In the genomic region with DNA sequence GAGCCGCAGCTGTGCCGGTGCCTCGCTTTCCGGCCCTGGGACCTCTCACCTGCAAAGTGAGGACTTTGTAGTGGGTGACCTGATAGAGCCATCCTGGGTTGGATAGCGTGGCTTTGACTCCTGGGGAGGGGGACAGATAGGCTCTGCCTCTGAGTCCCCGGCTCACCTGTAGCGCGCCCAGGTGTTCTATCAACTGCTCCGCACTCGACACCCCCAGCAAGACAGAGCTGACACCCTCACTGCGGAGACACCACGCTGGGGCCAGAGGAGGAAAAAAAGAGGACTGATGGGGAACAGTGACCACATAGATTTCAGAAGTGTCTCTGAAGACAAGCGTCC, we compare ENCODE assay signal across 8 cellular contexts. TPM values are rescaled to one million over a fixed set of nuclear protein-coding genes. Genes with fewer than 3 reads are reported as not detected.
DNase-seq lines count a peak whose midpoint lies in the region; ATAC-seq and TF ChIP-seq lines count a peak whose summit lies in the region.

No MANE protein-coding gene starts in this region.

- H3K36me3 Mint-ChIP-seq in GM23338 (ENCODE audit: low read depth) (no peaks in the 10 kb centered on the region), endothelial cell (ENCODE audit: low read depth, unreplicated experiment) (peaks cover 13% of the 10 kb centered on the region)
- no peaks in the 10 kb centered on the region for H3K36me3 Mint-ChIP-seq in activated naive CD8-positive, alpha-beta T cell

- H3K4me3 ChIP-seq in GM23338 (peak overlapping the region; percentile 53), iPS-11a (ENCODE audit: low read depth, low read length) (peak overlapping the region; percentile 22), skin epidermis (peak overlapping the region; percentile 25 to 49 (median 33))

- H3K27ac ChIP-seq in GM23338 (ENCODE audit: low read depth) (no peak overlapping the region), skin epidermis (peak overlapping the region in 18 of 21 experiments; percentile 18 to 88 (median 76))

- H3K4me2 ChIP-seq in GM23338, result peak overlapping the region; percentile 90

- DNase-seq in GM23338 (ENCODE audit: low spot score) (no peak), endothelial cell (ENCODE audit: low spot score) (no peak), globus pallidus (ENCODE audit: low spot score) (no peak), dedifferentiated amniotic fluid mesenchymal stem cell (ENCODE audit: extremely low spot score) (no peak)

- H3K4me1 Mint-ChIP-seq in GM23338, result peaks cover 11% of the 10 kb centered on the region
- peaks cover 23% of the 10 kb centered on the region for H3K4me1 Mint-ChIP-seq in activated naive CD8-positive, alpha-beta T cell (ENCODE audit: low read depth)
- peaks cover 35% of the 10 kb centered on the region for H3K4me1 Mint-ChIP-seq in endothelial cell (ENCODE audit: unreplicated experiment)

- no peaks in the 10 kb centered on the region; the same call in 1 of the 2 replicates for H4K20me1 ChIP-seq in GM23338 (replicated peaks; ENCODE audit: insufficient read depth)

- TF ChIP-seq CTCF in GM23338 (conservative IDR thresholded peaks at IDR 0.05; ENCODE audit: low read depth in 2 of 2) (no peak), endothelial cell (IDR thresholded peaks at IDR 0.05; ENCODE audit: unreplicated experiment) (no peak)

- H3K4me3 Mint-ChIP-seq in GM23338 (peak overlapping the region; percentile 65), endothelial cell (ENCODE audit: unreplicated experiment) (no peak overlapping the region)
- peak overlapping the region; percentile 78 for H3K4me3 Mint-ChIP-seq in activated naive CD8-positive, alpha-beta T cell

- no peak overlapping the region for H3K27ac Mint-ChIP-seq in GM23338
- peak overlapping the region; percentile 89 for H3K27ac Mint-ChIP-seq in activated naive CD8-positive, alpha-beta T cell
- no peak overlapping the region for H3K27ac Mint-ChIP-seq in endothelial cell (ENCODE audit: unreplicated experiment)

- no peaks in the 10 kb centered on the region for H3K79me2 ChIP-seq in GM23338 (replicated peaks; ENCODE audit: insufficient read depth)

- peaks cover 6% of the 10 kb centered on the region for H3K4me1 ChIP-seq in GM23338 (ENCODE audit: insufficient read depth)

- H3K9me3 Mint-ChIP-seq in GM23338 (peaks cover 2% of the 10 kb centered on the region; the same call in 2 of the 3 replicates), endothelial cell (ENCODE audit: unreplicated experiment) (no peaks in the 10 kb centered on the region)
- no peaks in the 10 kb centered on the region for H3K9me3 Mint-ChIP-seq in activated naive CD8-positive, alpha-beta T cell (ENCODE audit: low read depth)

- H2AFZ ChIP-seq in GM23338, result peak overlapping the region; percentile 92; the same call in 1 of the 2 replicates

- peak; percentile 43 for ATAC-seq in GM23338
- no peak for ATAC-seq in GM21526 (IDR thresholded peaks at IDR 0.05; ENCODE audit: low FRiP score, unreplicated experiment)

- no peaks in the 10 kb centered on the region for H3K9me2 ChIP-seq in GM23338 (ENCODE audit: insufficient read depth)

- peaks cover 92% of the 10 kb centered on the region for H3K27me3 ChIP-seq in GM23338 (ENCODE audit: insufficient read depth)

- no peaks in the 10 kb centered on the region; the same call in 1 of the 2 replicates for H3F3A ChIP-seq in GM23338 (replicated peaks; ENCODE audit: low read depth)

- no peaks in the 10 kb centered on the region for H3K36me3 ChIP-seq in GM23338 (ENCODE audit: insufficient read depth)

- H3K27me3 Mint-ChIP-seq in GM23338 (ENCODE audit: insufficient read depth, low read depth, poor library complexity) (peaks cover 64% of the 10 kb centered on the region), endothelial cell (ENCODE audit: unreplicated experiment) (peaks cover 7% of the 10 kb centered on the region)
- H3K27me3 Mint-ChIP-seq in activated naive CD8-positive, alpha-beta T cell, result no peaks in the 10 kb centered on the region

TF ChIP-seq in GM23338, 12 proteins besides CTCF, POLR2A, EP300 and RAD21 (continues in another document):
- no peak for TF ChIP-seq POLR2AphosphoS5 (IDR thresholded peaks at IDR 0.05; ENCODE audit: low read depth)
- no peak for TF ChIP-seq STAT1 (IDR thresholded peaks at IDR 0.05; ENCODE audit: unreplicated experiment)
- no peak for TF ChIP-seq JUNB (IDR thresholded peaks at IDR 0.05; ENCODE audit: unreplicated experiment)
- TF ChIP-seq EZH2phosphoT487 (IDR thresholded peaks at IDR 0.05; ENCODE audit: unreplicated experiment), result no peak
- TF ChIP-seq ZNF114 (CRISPR knock-in tag; IDR thresholded peaks at IDR 0.05), result no peak
- no peak for TF ChIP-seq NANOG (IDR thresholded peaks at IDR 0.05; ENCODE audit: borderline replicate concordance)
- TF ChIP-seq, protein P1, sequence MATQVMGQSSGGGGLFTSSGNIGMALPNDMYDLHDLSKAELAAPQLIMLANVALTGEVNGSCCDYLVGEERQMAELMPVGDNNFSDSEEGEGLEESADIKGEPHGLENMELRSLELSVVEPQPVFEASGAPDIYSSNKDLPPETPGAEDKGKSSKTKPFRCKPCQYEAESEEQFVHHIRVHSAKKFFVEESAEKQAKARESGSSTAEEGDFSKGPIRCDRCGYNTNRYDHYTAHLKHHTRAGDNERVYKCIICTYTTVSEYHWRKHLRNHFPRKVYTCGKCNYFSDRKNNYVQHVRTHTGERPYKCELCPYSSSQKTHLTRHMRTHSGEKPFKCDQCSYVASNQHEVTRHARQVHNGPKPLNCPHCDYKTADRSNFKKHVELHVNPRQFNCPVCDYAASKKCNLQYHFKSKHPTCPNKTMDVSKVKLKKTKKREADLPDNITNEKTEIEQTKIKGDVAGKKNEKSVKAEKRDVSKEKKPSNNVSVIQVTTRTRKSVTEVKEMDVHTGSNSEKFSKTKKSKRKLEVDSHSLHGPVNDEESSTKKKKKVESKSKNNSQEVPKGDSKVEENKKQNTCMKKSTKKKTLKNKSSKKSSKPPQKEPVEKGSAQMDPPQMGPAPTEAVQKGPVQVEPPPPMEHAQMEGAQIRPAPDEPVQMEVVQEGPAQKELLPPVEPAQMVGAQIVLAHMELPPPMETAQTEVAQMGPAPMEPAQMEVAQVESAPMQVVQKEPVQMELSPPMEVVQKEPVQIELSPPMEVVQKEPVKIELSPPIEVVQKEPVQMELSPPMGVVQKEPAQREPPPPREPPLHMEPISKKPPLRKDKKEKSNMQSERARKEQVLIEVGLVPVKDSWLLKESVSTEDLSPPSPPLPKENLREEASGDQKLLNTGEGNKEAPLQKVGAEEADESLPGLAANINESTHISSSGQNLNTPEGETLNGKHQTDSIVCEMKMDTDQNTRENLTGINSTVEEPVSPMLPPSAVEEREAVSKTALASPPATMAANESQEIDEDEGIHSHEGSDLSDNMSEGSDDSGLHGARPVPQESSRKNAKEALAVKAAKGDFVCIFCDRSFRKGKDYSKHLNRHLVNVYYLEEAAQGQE (IDR thresholded peaks at IDR 0.05; ENCODE audit: unreplicated experiment), result no peak
- no peak for TF ChIP-seq CREB1 (CRISPR knock-in tag; IDR thresholded peaks at IDR 0.05; ENCODE audit: low read depth)
- no peak for TF ChIP-seq EZH2 (IDR thresholded peaks at IDR 0.05; ENCODE audit: low read depth, unreplicated experiment)

RNA-seq across cellular contexts. Expression of a gene that starts 6.4 kb away (rescaled TPM):
- 0.47 and 1.0 TPM in 2 replicates for total RNA-seq in GM23338 (2014; rRNA removed; shearing (Covaris generic))
- polyA plus RNA-seq in GM23338 (2016; fragmentation: Nextera tagmentation; extraction: Ambion mirVana), result 0.45 and 1.0 TPM in 2 replicates
- total RNA-seq in endothelial cell (ENCODE audit: unreplicated experiment), result 1.6 TPM

RNA-seq across cellular contexts. Expression of a gene that starts 7.2 kb away (rescaled TPM):
- 0.66 and 1.4 TPM in 2 replicates for total RNA-seq in GM23338 (2014; rRNA removed; shearing (Covaris generic))
- 0.35 and 0.42 TPM in 2 replicates for polyA plus RNA-seq in GM23338 (2016; fragmentation: Nextera tagmentation; extraction: Ambion mirVana)
- 0.77 TPM for total RNA-seq in endothelial cell (ENCODE audit: unreplicated experiment)

RNA-seq across cellular contexts. Expression of a gene that starts 8.5 kb away (rescaled TPM):
- total RNA-seq in GM23338 (2014; rRNA removed; shearing (Covaris generic)), result 45.2 and 52.4 TPM in 2 replicates
- 211 and 234 TPM in 2 replicates for polyA plus RNA-seq in GM23338 (2016; fragmentation: Nextera tagmentation; extraction: Ambion mirVana)
- 171 TPM for total RNA-seq in endothelial cell (ENCODE audit: unreplicated experiment)

RNA-seq across cellular contexts. Expression of a gene that starts 8.7 kb away (rescaled TPM):
- total RNA-seq in GM23338 (2014; rRNA removed; shearing (Covaris generic)), result 18.4 and 18.5 TPM in 2 replicates
- 16.3 and 17.8 TPM in 2 replicates for polyA plus RNA-seq in GM23338 (2016; fragmentation: Nextera tagmentation; extraction: Ambion mirVana)
- total RNA-seq in endothelial cell (ENCODE audit: unreplicated experiment), result 32.6 TPM

RNA-seq across cellular contexts. Expression of a gene that starts 34.7 kb away (rescaled TPM):
- 9.7 and 12.3 TPM in 2 replicates for total RNA-seq in GM23338 (2014; rRNA removed; shearing (Covaris generic))
- polyA plus RNA-seq in GM23338 (2016; fragmentation: Nextera tagmentation; extraction: Ambion mirVana), result 2.9 and 3.0 TPM in 2 replicates
- 133 TPM for total RNA-seq in endothelial cell (ENCODE audit: unreplicated experiment)
